ENCODE assay signal across 20 cellular contexts in genomic region chr15:66962522-66962921, GRCh38.
DNase-seq lines count a peak whose midpoint lies in the region; ATAC-seq, FAIRE-seq and TF ChIP-seq lines count a peak whose summit lies in the region.
"Had no signal": no experiment of that assay in that cellular context is flagged by ENCODE, and none has a peak within 500 bp of the region (broad histone marks: within the 10 kb centered on the region; RNA-seq: fewer than 3 reads in every experiment).

No MANE protein-coding gene starts in this region.

- H4K20me1 ChIP-seq in BLaER1 = no peaks in the 10 kb centered on the region
- H4K20me1 ChIP-seq in K562 (replicated peaks; ENCODE audit: control insufficient read depth, insufficient read depth, low read length) = no peaks in the 10 kb centered on the region

- H3K27me3 ChIP-seq in BLaER1 (no peaks in the 10 kb centered on the region), K562 (ENCODE audit: control insufficient read depth in 2 of 2, insufficient read depth in 2 of 2, low read length in 2 of 2) (peaks cover 0 to 6% of the 10 kb centered on the region in 2 experiments; a peak in 1 of 5 replicates), neuronal stem cell (ENCODE audit: control insufficient read depth in 3 of 3, insufficient read depth in 3 of 3, low read depth in 1 of 3, low read length in 3 of 3) (peaks cover 0 to 6% (median 0%) of the 10 kb centered on the region in 3 experiments)

- ATAC-seq in K562 (no peak), GM19463 (IDR thresholded peaks at IDR 0.05; ENCODE audit: unreplicated experiment) (no peak), GM19328 (IDR thresholded peaks at IDR 0.05; ENCODE audit: unreplicated experiment) (no peak)
- ATAC-seq: A549 had no signal

- no peak for TF ChIP-seq RAD21 in K562 (CRISPR knock-in tag; conservative IDR thresholded peaks at IDR 0.05 in 1 of 2, IDR thresholded peaks at IDR 0.05 in 1 of 2)

- H3K79me1 ChIP-seq in neuronal stem cell (ENCODE audit: low read depth, low read length) = no peaks in the 10 kb centered on the region

- CTCF ChIA-PET in HEK293 (lab: Yijun Ruan, JAX) = interaction anchor here (1.3 kb wide), 1 partner anchor 39 kb away, joined by 3 read pairs; no protein-coding TSS in a partner anchor
- CTCF ChIA-PET in K562 (lab: Yijun Ruan, JAX; ENCODE audit: low intra/inter-chr PET ratio) = no interaction called here

- FAIRE-seq in K562 (lab: Jason Lieb, UNC) = no peak
- FAIRE-seq: A549, GM12891, GM18507 had no signal

- DNase-seq in K562 (ENCODE audit: extremely low read depth in 1 of 4, low spot score in 3 of 4) = no peak
- no peak for DNase-seq in neuronal stem cell (ENCODE audit: low spot score)
- DNase-seq in HuH-7.5 (ENCODE audit: low spot score) = no peak
- DNase-seq: 8988T; ACHN; CD4-positive, alpha-beta T cell; CD8-positive, alpha-beta memory T cell; DMS53; DMS79 treated with DMSO at 0.1 percent for 48 hours; GF-D8; H9; HFFc6 had no signal

- TF ChIP-seq POLR2A in K562 (conservative IDR thresholded peaks at IDR 0.05) = no peak

- in situ Hi-C loops in K562 (cut with MboI) = no loop called here

- H4K8ac ChIP-seq in neuronal stem cell (ENCODE audit: low read depth, low read length) = no peak overlapping the region

- H3K4me2 ChIP-seq in BLaER1 (peak overlapping the region; percentile 40), K562 (ENCODE audit: insufficient read depth, low read length) (no peak overlapping the region), neuronal stem cell (ENCODE audit: insufficient read depth, low read length, poor library complexity, severe bottlenecking) (no peak overlapping the region)
- H3K4me2 ChIP-seq: A549, GM23338 had no signal

- no peak overlapping the region for H2BK5ac ChIP-seq in neuronal stem cell (ENCODE audit: low read length)

- H3K4me1 ChIP-seq in BLaER1 (peaks cover 44% of the 10 kb centered on the region), HEK293 (ENCODE audit: control insufficient read depth, insufficient read depth, low read length) (no peaks in the 10 kb centered on the region), K562 (replicated peaks in 1 of 2; ENCODE audit: control insufficient read depth in 2 of 2, insufficient read depth in 2 of 2, low read length in 2 of 2) (peaks cover 3 to 5% of the 10 kb centered on the region in 2 experiments; a peak in 3 of 5 replicates), neuronal stem cell (ENCODE audit: control insufficient read depth in 2 of 2, insufficient read depth in 1 of 2, low read depth in 1 of 2, low read length in 2 of 2) (peaks cover 5 to 17% of the 10 kb centered on the region in 2 donors)
- H3K4me1 ChIP-seq: A549 had no signal

- H3K36me3 ChIP-seq in BLaER1 (no peaks in the 10 kb centered on the region), HEK293 (ENCODE audit: control insufficient read depth in 2 of 2, insufficient read depth in 1 of 2, low read length in 2 of 2) (no peaks in the 10 kb centered on the region), K562 (ENCODE audit: control insufficient read depth, insufficient read depth, low read length) (no peaks in the 10 kb centered on the region), neuronal stem cell (replicated peaks in 1 of 2; ENCODE audit: control insufficient read depth in 2 of 2, insufficient read depth in 2 of 2, low read length in 2 of 2) (no peaks in the 10 kb centered on the region)

- TF ChIP-seq CTCF in HEK293 (tag by site-specific recombination; IDR thresholded peaks at IDR 0.05) (no peak), K562 (IDR thresholded peaks at IDR 0.05 in 2 of 3, conservative IDR thresholded peaks at IDR 0.05 in 1 of 3; ENCODE audit: insufficient read depth in 2 of 3, low read depth in 1 of 3, low read length in 3 of 3) (no peak)

- POLR2A ChIA-PET in HEK293 (lab: Yijun Ruan, JAX) (interaction anchor here (1.1 kb wide), 1 partner anchor 102 kb away, joined by 5 read pairs; the partner anchor contains the start of gene SMAD3), K562 (lab: Yijun Ruan, JAX) (interaction anchor here (0.8 to 1.1 kb wide), 2 partner anchors 8 to 416 kb away, joined by 4 to 5 read pairs; no protein-coding TSS in a partner anchor)

- H2AFZ ChIP-seq in K562 (ENCODE audit: low read depth, low read length) (no peak overlapping the region), neuronal stem cell (ENCODE audit: low read length) (no peak overlapping the region)
- H2AFZ ChIP-seq: GM23338 had no signal

- H3K14ac ChIP-seq in neuronal stem cell (ENCODE audit: low read length) = no peak overlapping the region

- no peak overlapping the region for H3K4ac ChIP-seq in neuronal stem cell (ENCODE audit: low read length)

- no peak overlapping the region for H2BK120ac ChIP-seq in neuronal stem cell (ENCODE audit: low read depth, low read length)

- H2BK15ac ChIP-seq in neuronal stem cell (ENCODE audit: low read length) = no peak overlapping the region

- H3K23ac ChIP-seq in neuronal stem cell (ENCODE audit: low read depth, low read length, poor library complexity) = no peak overlapping the region

- no peak overlapping the region for H3K18ac ChIP-seq in neuronal stem cell (ENCODE audit: low read length)

- H3K9ac ChIP-seq in BLaER1 (no peak overlapping the region), K562 (ENCODE audit: insufficient read depth in 1 of 2, low read depth in 2 of 2, low read length in 2 of 2) (no peak overlapping the region), neuronal stem cell (ENCODE audit: low read depth, low read length, poor library complexity) (no peak overlapping the region)

- no peak overlapping the region for H3K4me3 ChIP-seq in BLaER1
- H3K4me3 ChIP-seq in HEK293 (ENCODE audit: low read depth, low read length) = no peak overlapping the region
- H3K4me3 ChIP-seq in K562 = no peak overlapping the region
- H3K4me3 ChIP-seq in neuronal stem cell (ENCODE audit: low read length in 2 of 2) = peak overlapping the region in 1 of 2 donors; percentile 42
- H3K4me3 ChIP-seq: A549, GM23338 had no signal

- H4K91ac ChIP-seq in neuronal stem cell (ENCODE audit: low read depth, low read length, poor library complexity) = no peak overlapping the region

- peak overlapping the region; percentile 57 for H2AK5ac ChIP-seq in neuronal stem cell (ENCODE audit: low read depth, low read length)

- H3K79me2 ChIP-seq in K562 (ENCODE audit: control insufficient read depth, insufficient read depth, low read length) = no peaks in the 10 kb centered on the region

- H3K27ac ChIP-seq in BLaER1 (no peak overlapping the region), HEK293 (ENCODE audit: extremely low read depth, low read depth, low read length) (no peak overlapping the region), K562 (ENCODE audit: extremely low read depth, low read depth, low read length) (no peak overlapping the region), neuronal stem cell (replicated peaks; ENCODE audit: low read length) (no peak overlapping the region)

- no peaks in the 10 kb centered on the region for H3K9me1 ChIP-seq in K562 (ENCODE audit: control insufficient read depth, insufficient read depth, low read length)

- BruUV-seq in K562 (replicated peaks; lab: Mats Ljungman, UMichigan) = no TSS peak

- intact Hi-C loops in K562 (cut with micrococcal nuclease) = no loop called here

- H3K9me3 ChIP-seq in BLaER1 = no peaks in the 10 kb centered on the region
- no peaks in the 10 kb centered on the region for H3K9me3 ChIP-seq in HEK293 (ENCODE audit: control insufficient read depth, insufficient read depth, low read depth, low read length)
- H3K9me3 ChIP-seq in K562 (replicated peaks; ENCODE audit: control insufficient read depth, insufficient read depth, low read depth, low read length) = no peaks in the 10 kb centered on the region
- no peaks in the 10 kb centered on the region for H3K9me3 ChIP-seq in neuronal stem cell (replicated peaks in 1 of 2; ENCODE audit: control insufficient read depth in 2 of 2, insufficient read depth in 1 of 2, low read depth in 1 of 2, low read length in 2 of 2)
- H3K9me3 ChIP-seq: A549 had no signal

- WGBS in K562 (ENCODE audit: insufficient coverage, low coverage, missing lambda C conversion rate) = 36% methylated on average over 1 of the region's 1 CpG
- no CpG with 5 or more reads among the region's 1 CpG for WGBS in neuronal stem cell (ENCODE audit: extremely low coverage in 2 of 2, insufficient read length in 2 of 2, insufficient replicate concordance in 1 of 2), 2 donors

- no peak for TF ChIP-seq EP300 in K562 (IDR thresholded peaks at IDR 0.05; ENCODE audit: low read length)

- H2BK12ac ChIP-seq in neuronal stem cell (ENCODE audit: low read length) = no peak overlapping the region

TF ChIP-seq in HEK293, 187 proteins besides CTCF, POLR2A, EP300 and RAD21:
- TF ChIP-seq ZNF114 (tag by site-specific recombination; IDR thresholded peaks at IDR 0.05) = no peak
- TF ChIP-seq MEIS1 (CRISPR knock-in tag; IDR thresholded peaks at IDR 0.05; ENCODE audit: borderline replicate concordance) = no peak
- TF ChIP-seq ZNF19 (tag by site-specific recombination; IDR thresholded peaks at IDR 0.05; ENCODE audit: low read depth) = no peak
- TF ChIP-seq ZNF768 (tag by site-specific recombination; IDR thresholded peaks at IDR 0.05) = peak; percentile 81
- TF ChIP-seq ZNF664 (tag by site-specific recombination; IDR thresholded peaks at IDR 0.05) = peak; percentile 35; the same call in 1 of the 2 replicates
- no peak for TF ChIP-seq ZNF335 (tag by site-specific recombination; conservative IDR thresholded peaks at IDR 0.05)
- TF ChIP-seq ZSCAN30 (tag by site-specific recombination; IDR thresholded peaks at IDR 0.05) = no peak
TF ChIP-seq in HEK293: peak in this region for 2.

TF ChIP-seq in K562, 482 proteins besides CTCF, POLR2A, EP300 and RAD21:
- peak; percentile 50; the same call in 1 of the 2 replicates for TF ChIP-seq BCOR (IDR thresholded peaks at IDR 0.05)
- TF ChIP-seq RBM25 (IDR thresholded peaks at IDR 0.05; ENCODE audit: low read depth, low read length, severe bottlenecking) = peak; percentile 52
- TF ChIP-seq KHSRP (IDR thresholded peaks at IDR 0.05) = no peak
- TF ChIP-seq FOXJ3 (CRISPR knock-in tag; IDR thresholded peaks at IDR 0.05) = no peak
- peak; percentile 49 for TF ChIP-seq ZFP36 (IDR thresholded peaks at IDR 0.05; ENCODE audit: low read depth, low read length, partially characterized antibody)
